Comparison of ENCODE assay signal across 1 cellular context in genomic region chr19:57276430-57276829, GRCh38.
TF ChIP-seq lines count a peak whose summit lies in the region.

No MANE protein-coding gene starts in this region.

TF ChIP-seq in GM12878, 131 proteins besides CTCF, POLR2A, EP300 and RAD21:
- TF ChIP-seq SREBF2 (IDR thresholded peaks at IDR 0.05; ENCODE audit: low read length) (0 out of 2 replicates have a peak, but pooled peaks have one; percentile 28), TAF1 (IDR thresholded peaks at IDR 0.05; ENCODE audit: borderline replicate concordance, low read depth, low read length) (no peak)
